In genomic region chr11:75164318-75164827, GRCh38 we compare ENCODE assay signal across 16 cellular contexts. TPM values are rescaled to one million over a fixed set of nuclear protein-coding genes. Genes with fewer than 3 reads are reported as not detected.
A peak's percentile ranks its signal among the peaks of the same experiment; 100 is the strongest.
DNase-seq lines count a peak whose midpoint lies in the region; ATAC-seq and TF ChIP-seq lines count a peak whose summit lies in the region.
"Had no signal": no experiment of that assay in that cellular context is flagged by ENCODE, and none has a peak within 500 bp of the region (broad histone marks: within the 10 kb centered on the region; RNA-seq: fewer than 3 reads in every experiment).

No MANE protein-coding gene starts in this region.

- no peak overlapping the region for H2BK120ac ChIP-seq in mesenchymal stem cell (ENCODE audit: low read depth, low read length)

- H2BK12ac ChIP-seq in mesenchymal stem cell (ENCODE audit: low read length in 2 of 2) = no peak overlapping the region

- no peak overlapping the region for H3K18ac ChIP-seq in mesenchymal stem cell (ENCODE audit: low read depth in 1 of 2, low read length in 2 of 2)

- ATAC-seq in heart right ventricle (peak in 6 of 8 donors; percentile 17 to 37 (median 30)), lower lobe of right lung (peak; percentile 20 to 30)

- H3K9me3 ChIP-seq in SJCRH30 (replicated peaks) (no peaks in the 10 kb centered on the region), heart right ventricle (peaks cover 0 to 10% (median 0%) of the 10 kb centered on the region in 11 donors), lower lobe of right lung (no peaks in the 10 kb centered on the region), transverse colon (no peaks in the 10 kb centered on the region), mesenchymal stem cell (ENCODE audit: control insufficient read depth, low read length) (peaks cover 22% of the 10 kb centered on the region)
- no peaks in the 10 kb centered on the region for H3K9me3 ChIP-seq in CD8-positive, alpha-beta memory T cell (ENCODE audit: low read length)

- H3K36me3 ChIP-seq in SJCRH30 (no peaks in the 10 kb centered on the region), heart right ventricle (peaks cover 0 to 79% (median 0%) of the 10 kb centered on the region in 9 donors), lower lobe of right lung (peaks cover 26% of the 10 kb centered on the region), transverse colon (no peaks in the 10 kb centered on the region), mesenchymal stem cell (ENCODE audit: control insufficient read depth in 1 of 2, insufficient read depth in 2 of 2, low read depth in 1 of 2, low read length in 2 of 2) (peaks cover 0 to 30% of the 10 kb centered on the region in 2 experiments)
- H3K36me3 ChIP-seq in CD8-positive, alpha-beta memory T cell (ENCODE audit: insufficient read depth, low read length) = no peaks in the 10 kb centered on the region

- no peak overlapping the region for H3K9ac ChIP-seq in mesenchymal stem cell (ENCODE audit: low read length)

- intact Hi-C loops in heart right ventricle (cut with DNase I) (no loop called here), lower lobe of right lung (cut with DNase I) (no loop called here), transverse colon (cut with DNase I; ENCODE audit: low total_unique reads) (no loop called here)

- H4K8ac ChIP-seq in mesenchymal stem cell (ENCODE audit: low read length) = no peak overlapping the region

- H3K4me1 ChIP-seq in SJCRH30 (peaks cover 12% of the 10 kb centered on the region), heart right ventricle (peaks cover 0 to 65% (median 39%) of the 10 kb centered on the region in 9 donors), lower lobe of right lung (peaks cover 46% of the 10 kb centered on the region), transverse colon (peaks cover 1 to 58% (median 30%) of the 10 kb centered on the region in 4 donors), mesenchymal stem cell (ENCODE audit: control insufficient read depth, insufficient read depth, low read depth, low read length) (peaks cover 2% of the 10 kb centered on the region)
- no peaks in the 10 kb centered on the region for H3K4me1 ChIP-seq in CD8-positive, alpha-beta memory T cell (ENCODE audit: insufficient read depth, low read length)

- TF ChIP-seq CTCF in heart right ventricle (IDR thresholded peaks at IDR 0.05) (no peak), lower lobe of right lung (IDR thresholded peaks at IDR 0.05) (no peak), transverse colon (IDR thresholded peaks at IDR 0.05) (no peak)

- CTCF ChIA-PET in CD8-positive, alpha-beta memory T cell (lab: Charles Lee) = interaction anchor here (1.3 kb wide), 1 partner anchor 23 kb away, joined by 3 read pairs; no protein-coding TSS in a partner anchor

- H2BK15ac ChIP-seq in mesenchymal stem cell (ENCODE audit: low read depth, poor library complexity, severe bottlenecking) = no peak overlapping the region

- H3K4me3 ChIP-seq in SJCRH30 = peak overlapping the region; percentile 6
- H3K4me3 ChIP-seq in heart right ventricle = no peak overlapping the region
- no peak overlapping the region for H3K4me3 ChIP-seq in lower lobe of right lung
- no peak overlapping the region for H3K4me3 ChIP-seq in transverse colon
- no peak overlapping the region for H3K4me3 ChIP-seq in CD8-positive, alpha-beta memory T cell (ENCODE audit: low read length)
- H3K4me3 ChIP-seq in mesenchymal stem cell (ENCODE audit: insufficient read depth in 1 of 2, low read depth in 1 of 2, low read length in 2 of 2) = no peak overlapping the region
- H3K4me3 ChIP-seq: PC-9 had no signal

- no peak overlapping the region for H2BK5ac ChIP-seq in mesenchymal stem cell (ENCODE audit: low read depth, low read length, poor library complexity, severe bottlenecking)

- no peak overlapping the region for H3K27ac Mint-ChIP-seq in CD8-positive, alpha-beta memory T cell

- H3K79me1 ChIP-seq in mesenchymal stem cell (replicated peaks; ENCODE audit: low read length, poor library complexity, severe bottlenecking) = no peaks in the 10 kb centered on the region

- peaks cover 0 to 4% (median 0%) of the 10 kb centered on the region in 5 donors for H3K9me3 Mint-ChIP-seq in CD8-positive, alpha-beta memory T cell

- H3K4me3 Mint-ChIP-seq in CD8-positive, alpha-beta memory T cell = no peak overlapping the region

- peak overlapping the region; percentile 66 for H3K27ac ChIP-seq in SJCRH30
- H3K27ac ChIP-seq in heart right ventricle = peak overlapping the region in 6 of 10 donors; percentile 4 to 92 (median 38)
- H3K27ac ChIP-seq in lower lobe of right lung = peak overlapping the region; percentile 11
- H3K27ac ChIP-seq in transverse colon = peak overlapping the region; percentile 26 to 47 (median 42)
- H3K27ac ChIP-seq in CD8-positive, alpha-beta memory T cell (ENCODE audit: low read depth, low read length) = no peak overlapping the region
- no peak overlapping the region for H3K27ac ChIP-seq in mesenchymal stem cell (ENCODE audit: low read length, poor library complexity, severe bottlenecking)
- H3K27ac ChIP-seq: PC-9 had no signal

- H2AK5ac ChIP-seq in mesenchymal stem cell (ENCODE audit: low read length, severe bottlenecking) = no peak overlapping the region

- H4K91ac ChIP-seq in mesenchymal stem cell (ENCODE audit: low read length) = no peak overlapping the region

- H3K27me3 ChIP-seq in SJCRH30 (no peaks in the 10 kb centered on the region), heart right ventricle (no peaks in the 10 kb centered on the region), lower lobe of right lung (ENCODE audit: low read depth) (no peaks in the 10 kb centered on the region), transverse colon (no peaks in the 10 kb centered on the region), mesenchymal stem cell (ENCODE audit: control insufficient read depth in 1 of 2, insufficient read depth in 1 of 2, low read length in 2 of 2) (peaks cover 0 to 67% of the 10 kb centered on the region in 2 experiments)
- no peaks in the 10 kb centered on the region for H3K27me3 ChIP-seq in CD8-positive, alpha-beta memory T cell (ENCODE audit: insufficient read depth, low read length, poor library complexity, severe bottlenecking)

- peaks cover 10 to 12% of the 10 kb centered on the region in 2 donors for H3K27me3 Mint-ChIP-seq in CD8-positive, alpha-beta memory T cell

- H2AFZ ChIP-seq in mesenchymal stem cell (ENCODE audit: low read depth, low read length) = no peak overlapping the region
- H2AFZ ChIP-seq: PC-9 had no signal

- no peak overlapping the region for H3K4me2 ChIP-seq in mesenchymal stem cell (ENCODE audit: low read length, poor library complexity, severe bottlenecking)
- H3K4me2 ChIP-seq: PC-9 had no signal

- H3K36me3 Mint-ChIP-seq in CD8-positive, alpha-beta memory T cell = no peaks in the 10 kb centered on the region

- POLR2A ChIA-PET in CD8-positive, alpha-beta memory T cell (lab: Charles Lee) = no interaction called here

- no peak overlapping the region for H3K23ac ChIP-seq in mesenchymal stem cell (ENCODE audit: low read length in 2 of 2)

- TF ChIP-seq POLR2A in transverse colon (IDR thresholded peaks at IDR 0.05) = no peak

- in situ Hi-C loops in transverse colon (cut with MboI; ENCODE audit: low pct_ligation_motif_present in 1 of 4, low pct_unique_long_range_greater_than_20kb in 1 of 4, low sequenced_read_pairs in 3 of 4) = no loop called here

- TF ChIP-seq EP300 in transverse colon (IDR thresholded peaks at IDR 0.05; ENCODE audit: low read depth) = no peak

- WGBS in heart right ventricle, 2 donors = 62 to 74% methylated on average over 11 of the region's 11 CpGs
- 38 to 52% methylated on average over 4 to 11 of the region's 11 CpGs for WGBS in transverse colon (ENCODE audit: low coverage in 1 of 2), 2 donors
- WGBS in mesenchymal stem cell = 75% methylated on average over 11 of the region's 11 CpGs

- peak; percentile 67 to 77 for DNase-seq in SJCRH30
- DNase-seq in heart right ventricle = peak in 1 of 2 donors; percentile 47
- no peak for DNase-seq in lower lobe of right lung
- DNase-seq in transverse colon = no peak
- DNase-seq in CD8-positive, alpha-beta memory T cell = no peak
- DNase-seq in stimulated activated CD4-positive, alpha-beta T cell treated with anti-CD3 and anti-CD28 coated beads, Interleukin-4, amount 100 ng/mL, for 4 hours = no peak
- no peak for DNase-seq in mesenchymal stem cell
- DNase-seq: KG1, NCI-H1048, NCI-H146, NCI-H2081 treated with DMSO at 0.1 percent for 48 hours, NCI-H2227 treated with DMSO at 0.1 percent for 48 hours, NCI-H526 treated with DMSO at 0.1 percent for 48 hours, PC-9, SHP77 had no signal

- no peak overlapping the region for H3K4ac ChIP-seq in mesenchymal stem cell (ENCODE audit: low read depth in 1 of 2, low read length in 2 of 2)

- no peak overlapping the region for H3K14ac ChIP-seq in mesenchymal stem cell (ENCODE audit: low read length in 2 of 2)

- H3K4me1 Mint-ChIP-seq in CD8-positive, alpha-beta memory T cell = no peaks in the 10 kb centered on the region

RNA-seq across cellular contexts. Expression of gene SLCO2B1, which starts 13.5 kb away (rescaled TPM):
- total RNA-seq in SJCRH30 (2014; rRNA removed; shearing (Covaris generic)) = 0.20 and 0.73 TPM in 2 replicates
- total RNA-seq in heart right ventricle (10 to 100 TPM; 10.7 to 69.0 (median 18.0) TPM), lower lobe of right lung (332 TPM), transverse colon (100 to 1,000 TPM in 3 of 4 donors, 10 to 100 TPM in 1; 72.9 to 165 (median 111) TPM)
- 1 to 10 TPM; 5.2 to 7.2 TPM for polyA plus RNA-seq in heart right ventricle
- 1 to 10 TPM in 1 of 2 experiments, under 1 TPM in 1; 0.98 to 1.3 TPM for total RNA-seq in CD8-positive, alpha-beta memory T cell
- not detected for polyA plus RNA-seq in CD8-positive, alpha-beta memory T cell
- 0.18 TPM for polyA plus RNA-seq in mesenchymal stem cell (2013, experiment 1 of 2)
- polyA plus RNA-seq in mesenchymal stem cell (2013, experiment 2 of 2) = 0.16 TPM
- polyA plus RNA-seq: BJ had no signal

Comparison
In these comparisons a context has a peak if more than half of its experiments do, and no peak if none do; other contexts are left out.
1. DNase-seq: peak in SJCRH30 (2 of 2); none in lower lobe of right lung (single experiment), transverse colon (single experiment), CD8-positive, alpha-beta memory T cell (0 of 5), stimulated activated CD4-positive, alpha-beta T cell treated with anti-CD3 and anti-CD28 coated beads, Interleukin-4, amount 100 ng/mL, for 4 hours (0 of 2) and mesenchymal stem cell (single experiment).
2. H3K27ac ChIP-seq: peak in SJCRH30 (single experiment), heart right ventricle (6 of 10), lower lobe of right lung (single experiment) and transverse colon (4 of 4); none in CD8-positive, alpha-beta memory T cell (single experiment) and mesenchymal stem cell (single experiment).